Comparison of ENCODE assay signal across 9 cellular contexts in the genomic region with DNA sequence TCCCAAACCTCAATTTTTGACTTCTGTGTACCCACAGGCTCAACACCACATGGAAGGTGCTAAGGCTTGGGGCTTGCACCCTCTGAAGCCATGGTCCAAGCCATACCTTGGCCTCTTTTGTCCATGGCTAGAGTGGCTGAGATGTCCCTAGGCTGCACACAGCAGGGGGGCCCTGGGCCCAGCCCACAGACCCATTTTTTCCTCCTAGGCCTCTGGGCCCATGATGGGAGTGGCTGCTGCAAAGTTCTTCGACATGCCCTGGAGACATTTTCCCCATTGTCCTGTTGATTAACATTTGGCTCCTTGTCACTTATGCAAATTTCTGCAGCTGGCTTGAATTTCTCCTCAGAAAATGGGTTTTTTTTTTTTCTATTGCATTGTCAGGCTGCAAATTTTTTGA. TPM values are rescaled to one million over a fixed set of nuclear protein-coding genes. Genes with fewer than 3 reads are reported as not detected.
"Had no signal": no experiment of that assay in that cellular context is flagged by ENCODE, and none has a peak within 500 bp of the region (broad histone marks: within the 10 kb centered on the region; RNA-seq: fewer than 3 reads in every experiment).

No MANE protein-coding gene starts in this region.

- H3K4me3 ChIP-seq: GM23338 had no signal

- H3K27ac Mint-ChIP-seq: GM23338, H9, HFFc6 had no signal

- H3K4me3 Mint-ChIP-seq: GM23338, H9, HFFc6 had no signal

- ATAC-seq: GM23338 had no signal

- H3K4me1 Mint-ChIP-seq: GM23338 had no signal

- H2AFZ ChIP-seq: GM23338 had no signal

- H3K4me2 ChIP-seq: GM23338 had no signal

- FAIRE-seq: H1, H54 had no signal

- DNase-seq: H9, HCEC 1CT, HFFc6, IMR-90, KBM-7 had no signal

RNA-seq across cellular contexts. Expression of gene TBC1D26, which starts 47.0 kb away (rescaled TPM):
- total RNA-seq: HFFc6, HT-29, IMR-90 had no signal
